18 cellular contexts compared by ENCODE assay signal in the genomic region with DNA sequence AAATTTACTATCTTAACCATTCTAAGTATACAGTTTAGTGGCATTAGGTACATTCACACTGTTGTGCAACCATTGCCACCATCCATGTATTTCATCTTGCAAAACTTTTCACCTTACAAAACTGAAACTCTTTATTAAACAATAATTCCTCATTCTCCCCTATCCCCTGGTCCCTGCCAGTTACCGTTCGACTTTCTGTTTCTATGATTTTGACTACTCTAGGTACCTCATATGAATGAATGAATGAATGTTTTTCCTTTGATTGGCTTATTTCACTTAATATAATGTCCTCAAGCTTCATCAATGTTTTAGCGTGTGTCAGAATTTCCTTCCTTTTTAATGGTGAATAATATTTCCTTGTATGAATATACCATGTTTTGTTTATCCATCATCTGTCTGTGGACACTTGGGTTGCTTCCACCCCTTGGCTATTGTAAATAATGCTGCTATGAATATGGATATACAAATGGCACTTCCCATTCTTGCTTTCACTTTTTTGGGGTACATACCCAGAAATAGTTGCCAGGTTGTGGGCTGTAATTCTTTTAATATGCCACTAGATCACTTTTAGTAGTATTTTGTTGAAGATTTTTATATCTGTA.
DNase-seq lines count a peak whose midpoint lies in the region; ATAC-seq and TF ChIP-seq lines count a peak whose summit lies in the region.
"Had no signal": no experiment of that assay in that cellular context is flagged by ENCODE, and none has a peak within 500 bp of the region (broad histone marks: within the 10 kb centered on the region; RNA-seq: fewer than 3 reads in every experiment).

No MANE protein-coding gene starts in this region.

- no peak overlapping the region for H3K4me3 ChIP-seq in upper lobe of right lung
- H3K4me3 ChIP-seq: HAP-1 had no signal

- ATAC-seq in activated T-cell treated with anti-CD3 and anti-CD28 coated beads, Interleukin-2, amount 50 U/mL, for 4 hours = no peak
- ATAC-seq in GM21526 (IDR thresholded peaks at IDR 0.05; ENCODE audit: low FRiP score, unreplicated experiment) (peak; percentile 15), T-helper 17 cell (no peak), upper lobe of right lung (no peak), GM18517 (IDR thresholded peaks at IDR 0.05; ENCODE audit: unreplicated experiment) (no peak)
- no peak for ATAC-seq in stimulated activated memory B cell treated with anti-CD40 and anti-IgM and Interleukin-4, amounts not matched to agents 10 μg/mL and 1 μg/mL and 100 μg/mL, for 72 hours
- ATAC-seq: Panc1, Right ventricle myocardium inferior had no signal

- peaks cover 23% of the 10 kb centered on the region for H3K36me3 Mint-ChIP-seq in activated T-cell treated with anti-CD3 and anti-CD28 coated beads, Interleukin-2, amount 50 U/mL, for 24 hours (ENCODE audit: low read depth)
- peaks cover 23% of the 10 kb centered on the region for H3K36me3 Mint-ChIP-seq in activated T-cell treated with anti-CD3 and anti-CD28 coated beads, Interleukin-2, amount 50 U/mL, for 4 hours (ENCODE audit: insufficient read depth)
- H3K36me3 Mint-ChIP-seq in T-helper 17 cell (ENCODE audit: low read depth) = peaks cover 2% of the 10 kb centered on the region
- peaks cover 52% of the 10 kb centered on the region for H3K36me3 Mint-ChIP-seq in stimulated activated memory B cell treated with anti-CD40 and anti-IgM and Interleukin-4, amounts not matched to agents 10 μg/mL and 1 μg/mL and 100 μg/mL, for 72 hours

- H3K27ac ChIP-seq in upper lobe of right lung = no peak overlapping the region

- H3K27me3 ChIP-seq in upper lobe of right lung = no peaks in the 10 kb centered on the region

- peak overlapping the region; percentile 44 for H3K27ac Mint-ChIP-seq in activated T-cell treated with anti-CD3 and anti-CD28 coated beads, Interleukin-2, amount 50 U/mL, for 24 hours
- H3K27ac Mint-ChIP-seq in T-helper 17 cell = peak overlapping the region; percentile 14
- H3K27ac Mint-ChIP-seq in stimulated activated memory B cell treated with anti-CD40 and anti-IgM and Interleukin-4, amounts not matched to agents 10 μg/mL and 1 μg/mL and 100 μg/mL, for 72 hours = peak overlapping the region; percentile 53

- H3K9me3 Mint-ChIP-seq in activated T-cell treated with anti-CD3 and anti-CD28 coated beads, Interleukin-2, amount 50 U/mL, for 24 hours = no peaks in the 10 kb centered on the region
- no peaks in the 10 kb centered on the region for H3K9me3 Mint-ChIP-seq in activated T-cell treated with anti-CD3 and anti-CD28 coated beads, Interleukin-2, amount 50 U/mL, for 4 hours
- peaks cover 3% of the 10 kb centered on the region for H3K9me3 Mint-ChIP-seq in stimulated activated memory B cell treated with anti-CD40 and anti-IgM and Interleukin-4, amounts not matched to agents 10 μg/mL and 1 μg/mL and 100 μg/mL, for 72 hours

- no peaks in the 10 kb centered on the region for H3K36me3 ChIP-seq in upper lobe of right lung

- H3K4me1 ChIP-seq in upper lobe of right lung = peaks cover 7% of the 10 kb centered on the region
- H3K4me1 ChIP-seq: HAP-1 had no signal

- H3K4me3 Mint-ChIP-seq in activated T-cell treated with anti-CD3 and anti-CD28 coated beads, Interleukin-2, amount 50 U/mL, for 24 hours = no peak overlapping the region
- H3K4me3 Mint-ChIP-seq in activated T-cell treated with anti-CD3 and anti-CD28 coated beads, Interleukin-2, amount 50 U/mL, for 4 hours = no peak overlapping the region
- peak overlapping the region; percentile 21 for H3K4me3 Mint-ChIP-seq in T-helper 17 cell
- peak overlapping the region; percentile 20 for H3K4me3 Mint-ChIP-seq in stimulated activated memory B cell treated with anti-CD40 and anti-IgM and Interleukin-4, amounts not matched to agents 10 μg/mL and 1 μg/mL and 100 μg/mL, for 72 hours

- intact Hi-C loops in upper lobe of right lung (cut with DNase I) = no loop called here

- no peak for DNase-seq in activated T-cell treated with anti-CD3 and anti-CD28 coated beads, Interleukin-2, amount 50 U/mL, for 24 hours
- DNase-seq in activated T-cell treated with anti-CD3 and anti-CD28 coated beads, Interleukin-2, amount 50 U/mL, for 4 hours = no peak
- no peak for DNase-seq in T-helper 17 cell
- no peak for DNase-seq in activated gamma-delta T cell treated with Interleukin-2 at 50 U/mL for 16 hours
- no peak for DNase-seq in upper lobe of right lung
- DNase-seq: DMS79, IMR-90, NCI-H1092 treated with DMSO at 0.1 percent for 48 hours, NCI-H1694 treated with DMSO at 0.1 percent for 48 hours, NCI-H345, NCI-H526 treated with DMSO at 0.1 percent for 48 hours, SK-N-SH had no signal

- peaks cover 36% of the 10 kb centered on the region for H3K4me1 Mint-ChIP-seq in activated T-cell treated with anti-CD3 and anti-CD28 coated beads, Interleukin-2, amount 50 U/mL, for 24 hours (ENCODE audit: low read depth)
- H3K4me1 Mint-ChIP-seq in activated T-cell treated with anti-CD3 and anti-CD28 coated beads, Interleukin-2, amount 50 U/mL, for 4 hours (ENCODE audit: low read depth) = peaks cover 22% of the 10 kb centered on the region
- H3K4me1 Mint-ChIP-seq in T-helper 17 cell = peaks cover 26% of the 10 kb centered on the region
- H3K4me1 Mint-ChIP-seq in stimulated activated memory B cell treated with anti-CD40 and anti-IgM and Interleukin-4, amounts not matched to agents 10 μg/mL and 1 μg/mL and 100 μg/mL, for 72 hours = peaks cover 64% of the 10 kb centered on the region

- no peaks in the 10 kb centered on the region for H3K27me3 Mint-ChIP-seq in activated T-cell treated with anti-CD3 and anti-CD28 coated beads, Interleukin-2, amount 50 U/mL, for 24 hours
- no peaks in the 10 kb centered on the region for H3K27me3 Mint-ChIP-seq in activated T-cell treated with anti-CD3 and anti-CD28 coated beads, Interleukin-2, amount 50 U/mL, for 4 hours (ENCODE audit: low read depth)
- no peaks in the 10 kb centered on the region for H3K27me3 Mint-ChIP-seq in T-helper 17 cell
- no peaks in the 10 kb centered on the region for H3K27me3 Mint-ChIP-seq in stimulated activated memory B cell treated with anti-CD40 and anti-IgM and Interleukin-4, amounts not matched to agents 10 μg/mL and 1 μg/mL and 100 μg/mL, for 72 hours

- TF ChIP-seq CTCF in upper lobe of right lung (IDR thresholded peaks at IDR 0.05) = no peak

- H3K9me3 ChIP-seq in T-helper 17 cell (ENCODE audit: control insufficient read depth, low read length, poor library complexity, severe bottlenecking) = no peaks in the 10 kb centered on the region
- H3K9me3 ChIP-seq in upper lobe of right lung = no peaks in the 10 kb centered on the region
- H3K9me3 ChIP-seq: HAP-1, SK-N-SH had no signal

Comparison
In these comparisons a context has a peak if more than half of its experiments do, and no peak if none do; other contexts are left out.
1. H3K4me3 Mint-ChIP-seq: peak in T-helper 17 cell (single experiment) and stimulated activated memory B cell treated with anti-CD40 and anti-IgM and Interleukin-4, amounts not matched to agents 10 μg/mL and 1 μg/mL and 100 μg/mL, for 72 hours (single experiment); none in activated T-cell treated with anti-CD3 and anti-CD28 coated beads, Interleukin-2, amount 50 U/mL, for 24 hours (single experiment) and activated T-cell treated with anti-CD3 and anti-CD28 coated beads, Interleukin-2, amount 50 U/mL, for 4 hours (single experiment).
2. Peak in every context shown above with its lines, with median percentiles within 50 percentile points of each other: H3K27ac Mint-ChIP-seq.